Comparison of ENCODE assay signal across 9 cellular contexts in the genomic region with DNA sequence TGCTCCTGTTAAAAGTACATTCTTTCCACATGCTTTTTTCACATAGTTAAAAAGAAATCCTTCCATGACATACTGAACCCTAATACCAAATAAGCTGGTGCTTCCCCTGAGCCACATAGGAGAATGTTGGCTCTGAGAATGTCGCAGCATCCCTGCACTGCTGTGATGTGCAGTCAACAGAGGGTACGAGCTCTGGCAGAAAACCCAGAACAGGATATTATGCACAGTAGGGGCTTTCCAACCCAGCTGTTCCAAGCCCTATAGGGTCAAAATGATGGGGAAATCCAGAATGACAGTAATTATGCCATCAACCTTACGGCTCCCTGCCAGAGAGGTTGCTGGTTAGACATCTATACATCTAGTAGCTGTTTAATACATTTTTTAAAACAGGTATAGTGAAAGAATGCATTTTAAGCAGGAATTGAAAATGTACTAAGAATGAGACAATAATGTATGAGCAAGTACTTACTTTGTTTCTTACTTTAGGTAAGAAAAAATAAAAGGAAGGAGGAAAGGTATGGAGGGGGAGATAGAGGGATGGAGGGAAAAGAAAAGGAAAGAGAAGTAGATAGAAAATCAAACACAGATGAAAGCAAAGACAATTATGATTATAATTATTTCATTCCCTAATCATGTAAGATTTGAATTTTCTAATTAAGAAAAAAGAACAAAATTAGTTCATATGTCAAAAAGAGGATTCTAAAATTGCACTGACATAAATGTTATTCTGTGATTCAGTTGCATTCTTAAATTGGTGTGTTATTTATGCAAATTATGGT.
DNase-seq lines count a peak whose midpoint lies in the region; ATAC-seq, FAIRE-seq and TF ChIP-seq lines count a peak whose summit lies in the region.
"Had no signal": no experiment of that assay in that cellular context is flagged by ENCODE, and none has a peak within 500 bp of the region (broad histone marks: within the 10 kb centered on the region; RNA-seq: fewer than 3 reads in every experiment).

No MANE protein-coding gene starts in this region.

- H3K9ac ChIP-seq in kidney (ENCODE audit: low read length in 2 of 2) = no peak overlapping the region

- no peaks in the 10 kb centered on the region for H3K9me3 ChIP-seq in CD4-positive, alpha-beta T cell (ENCODE audit: control insufficient read depth, low read length)
- H3K9me3 ChIP-seq in PC-9 (ENCODE audit: insufficient read depth, low read depth) (no peaks in the 10 kb centered on the region), tibial artery (no peaks in the 10 kb centered on the region), adrenal gland (replicated peaks in 1 of 3) (no peaks in the 10 kb centered on the region), kidney (ENCODE audit: control insufficient read depth in 1 of 2, low read length in 2 of 2) (no peaks in the 10 kb centered on the region)

- H3K27me3 Mint-ChIP-seq in CD4-positive, alpha-beta T cell = no peaks in the 10 kb centered on the region

- intact Hi-C loops in CD4-positive, alpha-beta T cell (cut with DNase I, micrococcal nuclease) = no loop called here
- intact Hi-C loops in PC-9 (cut with micrococcal nuclease; ENCODE audit: unreplicated experiment) (no loop called here), tibial artery (cut with DNase I; ENCODE audit: low total_unique reads) (no loop called here), adrenal gland (cut with DNase I) (no loop called here), kidney (cut with DNase I) (no loop called here)

- no peaks in the 10 kb centered on the region for H4K20me1 ChIP-seq in PC-9 (ENCODE audit: insufficient read depth)

- H3K4me3 Mint-ChIP-seq in CD4-positive, alpha-beta T cell = peak overlapping the region; percentile 58

- H3K4me3 ChIP-seq in NB4 (ENCODE audit: low read depth, low read length) (no peak overlapping the region), bronchial epithelial cell (ENCODE audit: low read depth, low read length) (no peak overlapping the region), PC-9 (no peak overlapping the region), tibial artery (no peak overlapping the region), adrenal gland (no peak overlapping the region), kidney (ENCODE audit: low read length in 2 of 2) (no peak overlapping the region)
- H3K4me3 ChIP-seq: SK-N-MC had no signal

- TF ChIP-seq CTCF in CD4-positive, alpha-beta T cell (IDR thresholded peaks at IDR 0.05) = no peak
- TF ChIP-seq CTCF in NB4 (IDR thresholded peaks at IDR 0.05; ENCODE audit: low read depth, low read length) (no peak), bronchial epithelial cell (IDR thresholded peaks at IDR 0.05; ENCODE audit: insufficient read depth, low read length, severe bottlenecking) (no peak), PC-9 (conservative IDR thresholded peaks at IDR 0.05) (no peak), tibial artery (IDR thresholded peaks at IDR 0.05) (no peak), adrenal gland (IDR thresholded peaks at IDR 0.05) (no peak), kidney (IDR thresholded peaks at IDR 0.05; ENCODE audit: borderline replicate concordance, extremely low read depth, insufficient read depth) (no peak)

- no peaks in the 10 kb centered on the region for H3K36me3 ChIP-seq in bronchial epithelial cell (ENCODE audit: control insufficient read depth, insufficient read depth, low read length)
- H3K36me3 ChIP-seq in PC-9 (ENCODE audit: low read depth) = no peaks in the 10 kb centered on the region
- H3K36me3 ChIP-seq in tibial artery = no peaks in the 10 kb centered on the region
- H3K36me3 ChIP-seq in adrenal gland (replicated peaks in 1 of 2) = no peaks in the 10 kb centered on the region
- H3K36me3 ChIP-seq in kidney (ENCODE audit: control insufficient read depth in 1 of 2, insufficient read depth in 2 of 2, low read length in 2 of 2) = no peaks in the 10 kb centered on the region

- FAIRE-seq in bronchial epithelial cell (lab: Jason Lieb, UNC) (no peak), kidney (lab: Jason Lieb, UNC) (no peak)

- WGBS in adrenal gland, 4 donors = 64 to 81% (median 67%) methylated on average over 3 of the region's 3 CpGs

- no peaks in the 10 kb centered on the region for H3K27me3 ChIP-seq in CD4-positive, alpha-beta T cell (ENCODE audit: control insufficient read depth, insufficient read depth, low read length)
- H3K27me3 ChIP-seq in bronchial epithelial cell (ENCODE audit: control insufficient read depth, insufficient read depth, low read length) = no peaks in the 10 kb centered on the region
- H3K27me3 ChIP-seq in PC-9 (ENCODE audit: insufficient read depth, low read depth) = no peaks in the 10 kb centered on the region
- H3K27me3 ChIP-seq in tibial artery = peaks cover 0 to 4% of the 10 kb centered on the region in 2 donors
- H3K27me3 ChIP-seq in adrenal gland = no peaks in the 10 kb centered on the region

- H3K79me2 ChIP-seq in PC-9 (ENCODE audit: low read depth) = no peaks in the 10 kb centered on the region

- POLR2A ChIA-PET in CD4-positive, alpha-beta T cell (lab: Charles Lee) = interaction anchor here (0.6 to 3.0 kb wide), 7 partner anchors 12 to 377 kb away, joined by 3 to 18 read pairs (median 3); no protein-coding TSS in a partner anchor
- POLR2A ChIA-PET in PC-9 (lab: Charles Lee; ENCODE audit: unreplicated experiment) = no interaction called here

- CTCF ChIA-PET in CD4-positive, alpha-beta T cell (lab: Charles Lee) = interaction anchor here (1.3 to 1.5 kb wide), 2 partner anchors 10 to 127 kb away, joined by 3 read pairs; no protein-coding TSS in a partner anchor
- CTCF ChIA-PET in PC-9 (lab: Charles Lee) = no interaction called here

- no peaks in the 10 kb centered on the region for H3K9me3 Mint-ChIP-seq in CD4-positive, alpha-beta T cell

- peak; percentile 82 for ATAC-seq in CD4-positive, alpha-beta T cell (ENCODE audit: poor library complexity)
- peak; percentile 44 for ATAC-seq in GM21381 (IDR thresholded peaks at IDR 0.05; ENCODE audit: unreplicated experiment)

- no peaks in the 10 kb centered on the region for H3K9me2 ChIP-seq in PC-9 (ENCODE audit: insufficient read depth)

- H2AFZ ChIP-seq in PC-9 = no peak overlapping the region

- no peak overlapping the region for H3K4me2 ChIP-seq in PC-9

- DNase-seq in CD4-positive, alpha-beta T cell = peak in 6 of 10 experiments; percentile 3 to 26 (median 16)
- DNase-seq in NB4 (ENCODE audit: low read depth) (peak; percentile 19), bronchial epithelial cell (ENCODE audit: low read depth) (peak; percentile 22), PC-9 (no peak), tibial artery (no peak), adrenal gland (no peak), kidney (no peak)

- H3F3A ChIP-seq in PC-9 (ENCODE audit: insufficient read depth, low read depth) = peaks cover 16% of the 10 kb centered on the region; the same call in 1 of the 2 replicates

- peak overlapping the region; percentile 32 for H3K27ac ChIP-seq in CD4-positive, alpha-beta T cell (ENCODE audit: low read depth, low read length)
- H3K27ac ChIP-seq in PC-9 (no peak overlapping the region), tibial artery (no peak overlapping the region), adrenal gland (no peak overlapping the region), kidney (ENCODE audit: low read depth in 2 of 2, low read length in 2 of 2) (no peak overlapping the region)
- H3K27ac ChIP-seq: SK-N-MC had no signal

- TF ChIP-seq POLR2A in NB4 (IDR thresholded peaks at IDR 0.05; ENCODE audit: extremely low read depth, insufficient read length) (no peak), adrenal gland (IDR thresholded peaks at IDR 0.05) (no peak)

- no peaks in the 10 kb centered on the region for H3K36me3 Mint-ChIP-seq in CD4-positive, alpha-beta T cell (ENCODE audit: low read depth)

- peaks cover 18% of the 10 kb centered on the region for H3K4me1 ChIP-seq in PC-9 (replicated peaks; ENCODE audit: insufficient read depth)
- H3K4me1 ChIP-seq in tibial artery = no peaks in the 10 kb centered on the region
- H3K4me1 ChIP-seq in adrenal gland (replicated peaks in 1 of 2) = no peaks in the 10 kb centered on the region
- H3K4me1 ChIP-seq in kidney (ENCODE audit: control insufficient read depth in 1 of 2, insufficient read depth in 1 of 2, low read depth in 1 of 2, low read length in 2 of 2) = no peaks in the 10 kb centered on the region

- H3K27ac Mint-ChIP-seq in CD4-positive, alpha-beta T cell = peak overlapping the region; percentile 84

- BruUV-seq in PC-9 (replicated peaks; lab: Mats Ljungman, UMichigan) = no TSS peak

- H3K4me1 Mint-ChIP-seq in CD4-positive, alpha-beta T cell (ENCODE audit: low read depth) = peaks cover 29% of the 10 kb centered on the region

Comparison
In these comparisons a context has a peak if more than half of its experiments do, and no peak if none do; other contexts are left out.
1. DNase-seq: peak in CD4-positive, alpha-beta T cell (6 of 10), NB4 (single experiment) and bronchial epithelial cell (single experiment); none in PC-9 (0 of 2), tibial artery (0 of 2), adrenal gland (0 of 7) and kidney (single experiment).